1 cellular context compared by ENCODE assay signal in the genomic region with DNA sequence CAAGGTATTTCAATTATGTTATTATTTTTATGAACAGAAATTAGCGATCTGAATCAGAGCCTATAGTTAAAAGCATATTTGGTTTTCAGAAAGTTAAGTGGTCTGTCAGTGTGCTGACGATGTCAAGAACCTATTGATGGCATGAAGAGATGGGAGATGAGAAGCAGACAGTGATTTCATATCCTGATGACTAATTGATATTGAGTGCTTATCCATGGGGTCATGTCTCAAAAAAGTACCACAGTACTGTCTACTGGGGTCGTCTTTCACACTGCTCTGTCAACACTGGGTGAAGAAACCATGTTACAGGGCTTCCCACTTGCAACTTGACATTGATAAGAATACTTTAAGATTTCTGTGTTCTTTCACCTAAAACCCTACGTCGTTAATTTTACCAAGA.
TF ChIP-seq lines count a peak whose summit lies in the region.

No MANE protein-coding gene starts in this region.

TF ChIP-seq in SK-N-SH treated with all-trans-retinoic acid at 6 μM for 48 hours, 23 proteins besides CTCF, POLR2A, EP300 and RAD21 (continued from another document):
- TF ChIP-seq, protein P1, sequence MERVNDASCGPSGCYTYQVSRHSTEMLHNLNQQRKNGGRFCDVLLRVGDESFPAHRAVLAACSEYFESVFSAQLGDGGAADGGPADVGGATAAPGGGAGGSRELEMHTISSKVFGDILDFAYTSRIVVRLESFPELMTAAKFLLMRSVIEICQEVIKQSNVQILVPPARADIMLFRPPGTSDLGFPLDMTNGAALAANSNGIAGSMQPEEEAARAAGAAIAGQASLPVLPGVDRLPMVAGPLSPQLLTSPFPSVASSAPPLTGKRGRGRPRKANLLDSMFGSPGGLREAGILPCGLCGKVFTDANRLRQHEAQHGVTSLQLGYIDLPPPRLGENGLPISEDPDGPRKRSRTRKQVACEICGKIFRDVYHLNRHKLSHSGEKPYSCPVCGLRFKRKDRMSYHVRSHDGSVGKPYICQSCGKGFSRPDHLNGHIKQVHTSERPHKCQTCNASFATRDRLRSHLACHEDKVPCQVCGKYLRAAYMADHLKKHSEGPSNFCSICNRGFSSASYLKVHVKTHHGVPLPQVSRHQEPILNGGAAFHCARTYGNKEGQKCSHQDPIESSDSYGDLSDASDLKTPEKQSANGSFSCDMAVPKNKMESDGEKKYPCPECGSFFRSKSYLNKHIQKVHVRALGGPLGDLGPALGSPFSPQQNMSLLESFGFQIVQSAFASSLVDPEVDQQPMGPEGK (CRISPR knock-in tag; IDR thresholded peaks at IDR 0.05; ENCODE audit: borderline replicate concordance): no peak
- TF ChIP-seq TCF4 (CRISPR knock-in tag; IDR thresholded peaks at IDR 0.05; ENCODE audit: borderline replicate concordance): no peak
- no peak for TF ChIP-seq PPARA (CRISPR knock-in tag; IDR thresholded peaks at IDR 0.05; ENCODE audit: borderline replicate concordance)
- peak; percentile 66 for TF ChIP-seq ISL1 (CRISPR knock-in tag; IDR thresholded peaks at IDR 0.05)
- TF ChIP-seq ZFP30 (CRISPR knock-in tag; IDR thresholded peaks at IDR 0.05): no peak
